In genomic region chr10:11901454-11902431, GRCh38 we compare ENCODE assay signal across 13 cellular contexts.
DNase-seq lines count a peak whose midpoint lies in the region; ATAC-seq, FAIRE-seq and TF ChIP-seq lines count a peak whose summit lies in the region.
"Had no signal": no experiment of that assay in that cellular context is flagged by ENCODE, and none has a peak within 500 bp of the region (broad histone marks: within the 10 kb centered on the region; RNA-seq: fewer than 3 reads in every experiment).

No MANE protein-coding gene starts in this region.

- H3F3A ChIP-seq in GM23248 (ENCODE audit: insufficient read depth): no peaks in the 10 kb centered on the region

- H2AFZ ChIP-seq in GM23248: no peak overlapping the region

- no peak overlapping the region for H3K9ac ChIP-seq in GM23248

- H3K27ac ChIP-seq in GM23248 (no peak overlapping the region), mesodermal cell (ENCODE audit: low read depth, low read length, severe bottlenecking) (peak overlapping the region; percentile 41)
- H3K27ac ChIP-seq: transverse colon had no signal

- no peaks in the 10 kb centered on the region for H4K20me1 ChIP-seq in GM23248 (ENCODE audit: insufficient read depth)

- no peak overlapping the region for H3K4me2 ChIP-seq in GM23248 (ENCODE audit: unreplicated experiment)

- no peaks in the 10 kb centered on the region for H3K79me2 ChIP-seq in GM23248 (ENCODE audit: insufficient read depth)

- no peaks in the 10 kb centered on the region for H3K9me2 ChIP-seq in GM23248 (ENCODE audit: insufficient read depth)

- H3K9me3 ChIP-seq in GM23248 (ENCODE audit: low read depth) (no peaks in the 10 kb centered on the region), mesodermal cell (ENCODE audit: control insufficient read depth, low read length) (no peaks in the 10 kb centered on the region)
- H3K9me3 ChIP-seq: transverse colon had no signal

- ATAC-seq in GM21529 (IDR thresholded peaks at IDR 0.05; ENCODE audit: unreplicated experiment) (no peak), HG02678 (IDR thresholded peaks at IDR 0.05; ENCODE audit: unreplicated experiment) (no peak)

- no peak for TF ChIP-seq POLR2A in H54 (IDR thresholded peaks at IDR 0.05; ENCODE audit: low read depth, low read length)

- 55 to 56% methylated on average over 29 of the region's 29 CpGs for WGBS in GM23248 (ENCODE audit: low coverage in 1 of 2, low lambda C conversion rate in 2 of 2, missing lambda C conversion rate in 2 of 2), 2 experiments
- 81 to 83% methylated on average over 21 to 28 of the region's 29 CpGs for WGBS in mesodermal cell (ENCODE audit: insufficient coverage in 2 of 2), 2 experiments

- no peak overlapping the region for H3K4me3 ChIP-seq in GM23248
- no peak overlapping the region for H3K4me3 ChIP-seq in mesodermal cell (ENCODE audit: extremely low read depth, insufficient read depth, low read length, poor library complexity, severe bottlenecking)
- H3K4me3 ChIP-seq: transverse colon had no signal

- H3K36me3 ChIP-seq in GM23248 (ENCODE audit: low read depth) (no peaks in the 10 kb centered on the region), mesodermal cell (ENCODE audit: control insufficient read depth, insufficient read depth, low read length) (no peaks in the 10 kb centered on the region)
- H3K36me3 ChIP-seq: transverse colon had no signal

- no peaks in the 10 kb centered on the region for H3K27me3 ChIP-seq in GM23248 (replicated peaks; ENCODE audit: insufficient read depth)
- H3K27me3 ChIP-seq: transverse colon had no signal

- in situ Hi-C loops in GM23248 (cut with MboI): no loop called here

- H3K4me1 ChIP-seq in GM23248 (ENCODE audit: insufficient read depth) (no peaks in the 10 kb centered on the region), mesodermal cell (ENCODE audit: control insufficient read depth, insufficient read depth, low read length, poor library complexity, severe bottlenecking) (peaks cover 14% of the 10 kb centered on the region)
- H3K4me1 ChIP-seq: transverse colon had no signal

- no peak for FAIRE-seq in H54 (lab: Jason Lieb, UNC)

- peak; percentile 22 for DNase-seq in GM23248
- peak; percentile 57 for DNase-seq in OCI-M1 (lab: John Stamatoyannopoulos, UW)
- peak; percentile 37 for DNase-seq in dermis blood vessel endothelial cell
- no peak for DNase-seq in mesenteric fat pad (ENCODE audit: low spot score)
- DNase-seq in H54 (ENCODE audit: insufficient read length, low spot score): no peak
- DNase-seq: DND-41, foreskin fibroblast, NCI-H1092 treated with DMSO at 0.1 percent for 48 hours, NCI-H345, transverse colon had no signal

Comparison
In these comparisons a context has a peak if more than half of its experiments do, and no peak if none do; other contexts are left out.
1. DNase-seq: peak in GM23248 (single experiment), OCI-M1 (single experiment) and dermis blood vessel endothelial cell (single experiment); none in mesenteric fat pad (single experiment) and H54 (single experiment).